Comparison of ENCODE assay signal across 24 cellular contexts in genomic region chr17:2735896-2736295, GRCh38. TPM values are rescaled to one million over a fixed set of nuclear protein-coding genes. Genes with fewer than 3 reads are reported as not detected.
DNase-seq lines count a peak whose midpoint lies in the region; ATAC-seq, FAIRE-seq and TF ChIP-seq lines count a peak whose summit lies in the region.
"Had no signal": no experiment of that assay in that cellular context is flagged by ENCODE, and none has a peak within 500 bp of the region (broad histone marks: within the 10 kb centered on the region; RNA-seq: fewer than 3 reads in every experiment).

No MANE protein-coding gene starts in this region.

- H3K9me3 ChIP-seq in small intestine (ENCODE audit: control insufficient read depth, low read depth) = no peaks in the 10 kb centered on the region
- H3K9me3 ChIP-seq: Caco-2 had no signal

- peak overlapping the region; percentile 88 for H3K27ac ChIP-seq in RWPE1
- H3K27ac ChIP-seq in small intestine (ENCODE audit: low read depth in 1 of 2, low read length in 1 of 2) = no peak overlapping the region
- H3K27ac ChIP-seq: C4-2B, PC-9 had no signal

- no peaks in the 10 kb centered on the region for H3K36me3 ChIP-seq in small intestine (ENCODE audit: control insufficient read depth in 2 of 2, insufficient read depth in 2 of 2, low read length in 2 of 2)

- H3K4me1 ChIP-seq in small intestine (ENCODE audit: control insufficient read depth in 2 of 2, insufficient read depth in 1 of 2, low read depth in 1 of 2, low read length in 1 of 2) = no peaks in the 10 kb centered on the region
- H3K4me1 ChIP-seq: Caco-2 had no signal

- POLR2A ChIA-PET in RWPE1 (lab: Yijun Ruan, JAX; ENCODE audit: low non-redundant PET) = no interaction called here

- no peak for TF ChIP-seq CTCF in RWPE1 (conservative IDR thresholded peaks at IDR 0.05; ENCODE audit: low read depth)

- peak; percentile 36 for FAIRE-seq in GM12892 (lab: Jason Lieb, UNC)
- no peak for FAIRE-seq in small intestine (lab: Jason Lieb, UNC)
- FAIRE-seq: G401.6, H1, K562 had no signal

- CTCF ChIA-PET in RWPE1 (lab: Yijun Ruan, JAX) = no interaction called here

- no peak for TF ChIP-seq POLR2A in GM12892 (IDR thresholded peaks at IDR 0.05; ENCODE audit: low read depth, low read length)

- ATAC-seq in GM21619 (IDR thresholded peaks at IDR 0.05; ENCODE audit: unreplicated experiment) = no peak
- ATAC-seq: CD8-positive, alpha-beta T cell; K562 had no signal

- DNase-seq in GM12892 (ENCODE audit: insufficient read length) (no peak), RWPE1 (ENCODE audit: low spot score) (no peak), kidney tubule cell (ENCODE audit: low spot score) (peak; percentile 37), small intestine (peak; percentile 30), RKO (ENCODE audit: low spot score) (no peak), NCI-H146 treated with DMSO at 0.1 percent for 48 hours (lab: John Stamatoyannopoulos, UW; ENCODE audit: unreplicated experiment) (no peak)
- DNase-seq: CD8-positive, alpha-beta T cell; HCEC 1CT; Kasumi-1; MV-4-11; NCI-H1105; NCI-H1436 treated with DMSO at 0.1 percent for 48 hours; NCI-H1930; NCI-H2227 treated with DMSO at 0.1 percent for 48 hours; NCI-H526 treated with DMSO at 0.1 percent for 48 hours; PC-9; RPMI8226; SHP77 had no signal

- no peaks in the 10 kb centered on the region for H3K27me3 ChIP-seq in small intestine (ENCODE audit: control insufficient read depth in 2 of 2, insufficient read depth in 2 of 2, low read length in 2 of 2)

- WGBS in small intestine, 3 donors = 13 to 62% (median 47%) methylated on average over 5 of the region's 5 CpGs

- H3K4me3 ChIP-seq in small intestine (ENCODE audit: low read depth in 1 of 2, low read length in 2 of 2) = no peak overlapping the region
- H3K4me3 ChIP-seq: K562, PC-9 had no signal

RNA-seq across cellular contexts. Expression of gene CCDC92B, which starts 13.6 kb away (rescaled TPM):
- polyA plus RNA-seq in GM12892 (2012; ENCODE audit: missing spikeins) = not detected
- under 1 TPM in 2 of 3 donors, not detected in 1; 0.22 to 0.75 TPM for polyA plus RNA-seq in small intestine
- polyA plus RNA-seq: K562 had no signal

RNA-seq across cellular contexts. Expression of gene CLUH, which starts 24.3 kb away (rescaled TPM):
- polyA plus RNA-seq in GM12892 (2012; ENCODE audit: missing spikeins) = 27.1 TPM
- polyA plus RNA-seq in small intestine = 10 to 100 TPM; 46.3 to 90.1 (median 55.7) TPM

Comparison
In these comparisons a context has a peak if more than half of its experiments do, and no peak if none do; other contexts are left out.
1. DNase-seq: peak in kidney tubule cell (single experiment) and small intestine (single experiment); none in GM12892 (single experiment), RWPE1 (single experiment), RKO (single experiment) and NCI-H146 treated with DMSO at 0.1 percent for 48 hours (single experiment).